25 cellular contexts compared by ENCODE assay signal in genomic region chr20:51668932-51669331, GRCh38.
"Had no signal": no experiment of that assay in that cellular context is flagged by ENCODE, and none has a peak within 500 bp of the region (broad histone marks: within the 10 kb centered on the region; RNA-seq: fewer than 3 reads in every experiment).

No MANE protein-coding gene starts in this region.

- H3K9me3 ChIP-seq: SK-N-SH had no signal

- H3K9ac ChIP-seq: KMS-11, SK-N-SH had no signal

- H3K4me3 Mint-ChIP-seq: IgD-negative memory B cell had no signal

- H3K36me3 Mint-ChIP-seq: IgD-negative memory B cell had no signal

- H3K27ac ChIP-seq: KMS-11, RWPE1 had no signal

- H3K4me2 ChIP-seq: KMS-11, SK-N-SH had no signal

- H3K9me2 ChIP-seq: SK-N-SH had no signal

- H3K27me3 Mint-ChIP-seq: IgD-negative memory B cell had no signal

- ATAC-seq: K562, Panc1 had no signal

- H3K4me3 ChIP-seq: K562 had no signal

- H3K9me3 Mint-ChIP-seq: IgD-negative memory B cell had no signal

- H3K27ac Mint-ChIP-seq: IgD-negative memory B cell had no signal

- DNase-seq: Kasumi-1, MM.1S, MV-4-11, NCI-H1048, NCI-H1105, NCI-H1417, NCI-H1436 treated with DMSO at 0.1 percent for 48 hours, NCI-H1694, NCI-H1930, NCI-H2081 treated with DMSO at 0.1 percent for 48 hours, NCI-H2171, NCI-H226, NCI-H446, NCI-H510A, NCI-H524 treated with DMSO at 0.1 percent for 48 hours, NCI-H69, NCI-H774, SHP77, SK-N-SH, SW 1271 had no signal
